ENCODE assay signal across 8 cellular contexts in the genomic region with DNA sequence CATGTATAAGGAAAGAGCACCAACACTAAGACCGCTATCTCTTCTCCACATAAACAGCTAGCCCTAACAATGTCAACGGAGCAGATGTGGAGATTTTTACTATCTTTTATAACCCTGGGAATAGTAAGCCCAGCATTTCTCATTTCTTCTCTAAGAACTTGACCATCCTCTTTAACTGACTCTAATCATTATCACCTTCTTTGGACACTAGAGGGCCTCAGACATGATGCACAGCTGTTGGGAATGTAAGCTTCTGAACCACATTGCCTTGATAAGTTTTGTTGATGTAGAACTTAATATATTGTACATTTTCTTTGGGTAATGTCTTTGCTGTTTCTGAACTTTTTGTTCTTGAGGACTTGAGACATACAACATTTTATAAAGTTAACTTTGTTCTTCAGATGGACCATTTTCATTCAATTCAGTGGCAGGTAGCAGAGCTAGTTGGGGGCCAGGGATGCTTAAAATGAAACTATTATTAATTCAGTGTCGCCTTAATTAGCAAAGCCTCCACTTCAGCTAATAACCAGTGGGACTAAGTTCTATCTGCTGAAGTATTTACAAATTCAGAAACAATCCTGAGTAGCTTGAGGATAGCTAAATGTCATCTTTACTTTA. TPM values are rescaled to one million over a fixed set of nuclear protein-coding genes. Genes with fewer than 3 reads are reported as not detected.
DNase-seq lines count a peak whose midpoint lies in the region; ATAC-seq and TF ChIP-seq lines count a peak whose summit lies in the region.

No MANE protein-coding gene starts in this region.

- no peak overlapping the region for H3K4me3 ChIP-seq in upper lobe of right lung

- TF ChIP-seq CTCF in MCF 10A (IDR thresholded peaks at IDR 0.05; ENCODE audit: unreplicated experiment) (peak; percentile 47), upper lobe of right lung (IDR thresholded peaks at IDR 0.05) (peak; percentile 72)

- H3K4me1 ChIP-seq in upper lobe of right lung, result no peaks in the 10 kb centered on the region

- BruUV-seq in MCF 10A (replicated peaks; lab: Mats Ljungman, UMichigan), result no TSS peak

- ATAC-seq in GM19438 (IDR thresholded peaks at IDR 0.05; ENCODE audit: low read depth, unreplicated experiment) (peak; percentile 85), HG03432 (IDR thresholded peaks at IDR 0.05; ENCODE audit: unreplicated experiment) (peak; percentile 92), upper lobe of right lung (peak; percentile 85)

- no peak overlapping the region for H3K27ac ChIP-seq in upper lobe of right lung

- peaks cover 52% of the 10 kb centered on the region for H3K36me3 ChIP-seq in upper lobe of right lung

- POLR2A ChIA-PET in MCF 10A (lab: Yijun Ruan, JAX), result interaction anchor here (0.7 to 2.5 kb wide), 10 partner anchors 10 to 162 kb away, joined by 3 to 22 read pairs (median 4); a partner anchor contains a TSS

- no peaks in the 10 kb centered on the region for H3K9me3 Mint-ChIP-seq in MCF 10A (ENCODE audit: unreplicated experiment)

- DNase-seq in DMS53 (lab: John Stamatoyannopoulos, UW) (peak; percentile 79), NCI-H446 treated with DMSO at 0.1 percent for 48 hours (lab: John Stamatoyannopoulos, UW) (peak; percentile 26), MCF 10A (ENCODE audit: unreplicated experiment) (peak; percentile 74), left kidney (ENCODE audit: low read depth, low spot score) (peak; percentile 85), upper lobe of right lung (no peak), NCI-H526 treated with DMSO at 0.1 percent for 48 hours (lab: John Stamatoyannopoulos, UW) (no peak)

- peaks cover 33% of the 10 kb centered on the region for H3K36me3 Mint-ChIP-seq in MCF 10A (ENCODE audit: insufficient read depth, unreplicated experiment)

- no peaks in the 10 kb centered on the region for H3K27me3 Mint-ChIP-seq in MCF 10A (ENCODE audit: insufficient read depth, unreplicated experiment)

- CTCF ChIA-PET in MCF 10A (lab: Yijun Ruan, JAX), result interaction anchor here (0.5 to 7.1 kb wide), 39 partner anchors 8 to 1391 kb away, joined by 3 to 165 read pairs (median 4); a partner anchor contains a TSS

- no peak overlapping the region for H3K27ac Mint-ChIP-seq in MCF 10A (ENCODE audit: low read depth, unreplicated experiment)

- no peaks in the 10 kb centered on the region for H3K27me3 ChIP-seq in upper lobe of right lung

- H3K4me1 Mint-ChIP-seq in MCF 10A (ENCODE audit: insufficient read depth, unreplicated experiment), result peaks cover 24% of the 10 kb centered on the region

- no peaks in the 10 kb centered on the region for H3K9me3 ChIP-seq in upper lobe of right lung

- H3K4me3 Mint-ChIP-seq in MCF 10A (ENCODE audit: unreplicated experiment), result no peak overlapping the region

- intact Hi-C loops in MCF 10A (cut with micrococcal nuclease), result loop anchor here (1.0 kb wide), 3 partner anchors 24 to 97 kb away; a partner anchor contains a TSS
- intact Hi-C loops in upper lobe of right lung (cut with DNase I), result no loop called here

RNA-seq across cellular contexts. Expression of a gene that starts 9.6 kb away (rescaled TPM):
- not detected in 2 replicates for total RNA-seq in MCF 10A (2022)
- not detected for total RNA-seq in upper lobe of right lung

RNA-seq across cellular contexts. Expression of a gene that starts 10.3 kb away (rescaled TPM):
- total RNA-seq in MCF 10A (2022) (26.0 and 34.1 TPM in 2 replicates), upper lobe of right lung (27.6 TPM)

RNA-seq across cellular contexts. Expression of a gene that starts 45.4 kb away (rescaled TPM):
- total RNA-seq in MCF 10A (2022) (0.22 TPM in 1 of 2 replicates, not detected in the other), upper lobe of right lung (0.20 TPM)

Comparison
In these comparisons a context has a peak if more than half of its experiments do, and no peak if none do; other contexts are left out.
1. DNase-seq: peak in DMS53 (single experiment), NCI-H446 treated with DMSO at 0.1 percent for 48 hours (single experiment), MCF 10A (single experiment) and left kidney (single experiment); none in upper lobe of right lung (single experiment) and NCI-H526 treated with DMSO at 0.1 percent for 48 hours (single experiment).
2. Peak in every context shown above with its lines, with median percentiles within 50 percentile points of each other: ATAC-seq.